33 cellular contexts compared by ENCODE assay signal in genomic region chr16:11217651-11218323, GRCh38. TPM values are rescaled to one million over a fixed set of nuclear protein-coding genes. Genes with fewer than 3 reads are reported as not detected.
"Had no signal": no experiment of that assay in that cellular context is flagged by ENCODE, and none has a peak within 500 bp of the region (broad histone marks: within the 10 kb centered on the region; RNA-seq: fewer than 3 reads in every experiment).

No MANE protein-coding gene starts in this region.

- H3K27ac ChIP-seq: dorsolateral prefrontal cortex, epithelial cell of prostate, gastrocnemius medialis, neural progenitor cell, parathyroid adenoma, thyroid gland, vagina had no signal

- H3K27me3 ChIP-seq: gastrocnemius medialis, neural progenitor cell, thyroid gland, vagina had no signal

- ATAC-seq: esophagus mucosa; gastrocnemius medialis; left lobe of liver; sciatic nerve; stimulated activated naive CD8-positive, alpha-beta T cell treated with anti-CD3 and anti-CD28 coated beads, Interleukin-15, amount 100 ng/mL, for 72 hours had no signal

- H3K4me3 Mint-ChIP-seq: memory B cell; nephron; neural progenitor cell; stimulated activated naive CD8-positive, alpha-beta T cell treated with anti-CD3 and anti-CD28 coated beads, Interleukin-15, amount 100 ng/mL, for 72 hours had no signal

- H3K4me1 Mint-ChIP-seq: nephron, neural progenitor cell had no signal

- H3K27me3 Mint-ChIP-seq: memory B cell; progenitor cell of endocrine pancreas; stimulated activated naive CD8-positive, alpha-beta T cell treated with anti-CD3 and anti-CD28 coated beads, Interleukin-15, amount 100 ng/mL, for 72 hours had no signal

- H3K4me3 ChIP-seq: dorsolateral prefrontal cortex, gastrocnemius medialis, lung, neural progenitor cell, smooth muscle cell, thyroid gland, vagina had no signal

- H3K36me3 Mint-ChIP-seq: neural progenitor cell had no signal

- H3K9me3 ChIP-seq: thyroid gland, vagina had no signal

- H3K36me3 ChIP-seq: gastrocnemius medialis, neural progenitor cell, thyroid gland, vagina had no signal

- H3K27ac Mint-ChIP-seq: memory B cell; nephron; neural progenitor cell; progenitor cell of endocrine pancreas; stimulated activated naive CD8-positive, alpha-beta T cell treated with anti-CD3 and anti-CD28 coated beads, Interleukin-15, amount 100 ng/mL, for 72 hours had no signal

- DNase-seq: cortex of kidney; dorsolateral prefrontal cortex; effector CD4-positive, alpha-beta T cell; foreskin fibroblast; gastrocnemius medialis; head of caudate nucleus; kidney; stimulated activated CD4-positive, alpha-beta T cell treated with anti-CD3 and anti-CD28 coated beads, Interleukin-12 subunit alpha, Interleukin-12 subunit beta, amount 100 ng/mL, for 4 hours; stimulated activated CD4-positive, alpha-beta T cell treated with anti-CD3 and anti-CD28 coated beads, Interleukin-1b, Interleukin-23, amount 100 ng/mL, for 48 hours; stimulated activated CD4-positive, alpha-beta T cell treated with anti-CD3 and anti-CD28 coated beads, Interleukin-4, amount 100 ng/mL, for 1 hour; stimulated activated CD8-positive, alpha-beta memory T cell treated with anti-CD3 and anti-CD28 coated beads, Interleukin-4, amount 100 ng/mL, for 48 hours; stimulated activated naive CD4-positive, alpha-beta T cell; stimulated activated naive CD8-positive, alpha-beta T cell treated with anti-CD3 and anti-CD28 coated beads, Interleukin-15, amount 100 ng/mL, for 72 hours; thyroid gland had no signal

- H3K4me1 ChIP-seq: gastrocnemius medialis, neural progenitor cell, parathyroid adenoma, thyroid gland, vagina had no signal

RNA-seq across cellular contexts. Expression of gene TNP2, which starts 51.3 kb away (rescaled TPM):
- total RNA-seq: dorsolateral prefrontal cortex, esophagus mucosa, gastrocnemius medialis, glomerular endothelial cell, kidney, left lobe of liver, liver, lung, mononuclear cell, osteoblast, progenitor cell of endocrine pancreas, sciatic nerve, smooth muscle cell, subcutaneous adipose tissue, temporal lobe, thyroid gland, ureter, vagina had no signal
- polyA plus RNA-seq: liver, lung, smooth muscle cell had no signal

RNA-seq across cellular contexts. Expression of gene PRM3, which starts 55.6 kb away (rescaled TPM):
- total RNA-seq: dorsolateral prefrontal cortex, esophagus mucosa, gastrocnemius medialis, glomerular endothelial cell, kidney, left lobe of liver, liver, lung, mononuclear cell, osteoblast, progenitor cell of endocrine pancreas, sciatic nerve, smooth muscle cell, subcutaneous adipose tissue, temporal lobe, thyroid gland, ureter, vagina had no signal
- polyA plus RNA-seq: liver, lung, smooth muscle cell had no signal

RNA-seq across cellular contexts. Expression of gene PRM2, which starts 58.5 kb away (rescaled TPM):
- total RNA-seq: dorsolateral prefrontal cortex, esophagus mucosa, gastrocnemius medialis, glomerular endothelial cell, kidney, left lobe of liver, liver, lung, mononuclear cell, osteoblast, progenitor cell of endocrine pancreas, sciatic nerve, smooth muscle cell, subcutaneous adipose tissue, temporal lobe, ureter, vagina had no signal
- polyA plus RNA-seq: liver, lung, smooth muscle cell had no signal
